In genomic region chr1:32072622-32073386, GRCh38 we compare ENCODE assay signal across 8 cellular contexts. TPM values are rescaled to one million over a fixed set of nuclear protein-coding genes. Genes with fewer than 3 reads are reported as not detected.
A peak's percentile ranks its signal among the peaks of the same experiment; 100 is the strongest.
DNase-seq lines count a peak whose midpoint lies in the region; ATAC-seq and TF ChIP-seq lines count a peak whose summit lies in the region.

Gene TMEM39B, plus strand, starts transcription at chr1:32072939. Its CDS starts 109 bp downstream, at chr1:32073048.

- DNase-seq in DMS 273 (lab: John Stamatoyannopoulos, UW; ENCODE audit: unreplicated experiment) (peak; percentile 98), HuH-7.5 (ENCODE audit: low spot score) (peak; percentile 83), mesothelial cell of epicardium (ENCODE audit: low spot score in 2 of 2, unreplicated experiment in 2 of 2) (peak; percentile 89 to 93)
- peak; percentile 91 for DNase-seq in activated CD8-positive, alpha-beta memory T cell treated with anti-CD3 and anti-CD28 coated beads, Interleukin-2, amount 50 U/mL, for 4 hours
- peak; percentile 90 to 93 for DNase-seq in stimulated activated CD8-positive, alpha-beta memory T cell treated with anti-CD3 and anti-CD28 coated beads, Interleukin-15, amount 100 ng/mL, for 48 hours (ENCODE audit: low read depth in 2 of 2)

- no peaks in the 10 kb centered on the region for H3K9me3 Mint-ChIP-seq in mesothelial cell of epicardium

- peak; percentile 78 for ATAC-seq in GM21526 (IDR thresholded peaks at IDR 0.05; ENCODE audit: low FRiP score, unreplicated experiment)

- H3K9ac ChIP-seq in OCI-LY3 (ENCODE audit: low read length) = peak within 1 kb of the TSS; percentile 83

- H3K9me3 ChIP-seq in OCI-LY3 (ENCODE audit: insufficient read depth, low read length) = no peaks in the 10 kb centered on the region

- peaks cover 2% of the 10 kb centered on the region for H3K36me3 ChIP-seq in OCI-LY3 (replicated peaks; ENCODE audit: low read depth, low read length)

- no peaks in the 10 kb centered on the region for H4K20me1 ChIP-seq in OCI-LY3 (ENCODE audit: insufficient read depth, low read length)

- H3K27me3 ChIP-seq in OCI-LY3 (ENCODE audit: low read depth, low read length) = 0 out of 2 replicates have a peak, but pooled peaks cover 4% of the 10 kb centered on the region

- H3K4me3 ChIP-seq in OCI-LY3 (ENCODE audit: low read length) = peak within 1 kb of the TSS; percentile 96

- TF ChIP-seq CTCF in OCI-LY3 (IDR thresholded peaks at IDR 0.05; ENCODE audit: low read depth, low read length) = no peak
- peak; percentile 24 for TF ChIP-seq CTCF in mesothelial cell of epicardium (IDR thresholded peaks at IDR 0.05; ENCODE audit: unreplicated experiment)

- H3K4me1 Mint-ChIP-seq in mesothelial cell of epicardium = peaks cover 22% of the 10 kb centered on the region

- H3K4me1 ChIP-seq in OCI-LY3 (ENCODE audit: low read length) = peaks cover 6% of the 10 kb centered on the region; the same call in 1 of the 2 replicates

- peak within 1 kb of the TSS; percentile 89 for H3K27ac Mint-ChIP-seq in mesothelial cell of epicardium

- in situ Hi-C loops in endometrial microvascular endothelial cells (cut with HindIII; ENCODE audit: inconsistent ontology term, low pct_unique_long_range_greater_than_20kb, low sequenced_read_pairs) = no loop called here

- peak within 1 kb of the TSS; percentile 87 for H3K4me3 Mint-ChIP-seq in mesothelial cell of epicardium

- peak within 1 kb of the TSS; percentile 95 for H3K4me2 ChIP-seq in OCI-LY3 (ENCODE audit: low read length)

- H3K27me3 Mint-ChIP-seq in mesothelial cell of epicardium (ENCODE audit: low read depth) = no peaks in the 10 kb centered on the region

- H2AFZ ChIP-seq in OCI-LY3 (ENCODE audit: low read depth, low read length) = peak within 1 kb of the TSS; percentile 95

- H3K27ac ChIP-seq in OCI-LY3 (ENCODE audit: low read length) = peak within 1 kb of the TSS; percentile 88

- peaks cover 9% of the 10 kb centered on the region for H3K36me3 Mint-ChIP-seq in mesothelial cell of epicardium

- peaks cover 12% of the 10 kb centered on the region for H3K79me2 ChIP-seq in OCI-LY3 (ENCODE audit: low read length)

RNA-seq across cellular contexts. Expression of gene TMEM39B, which starts in this region (rescaled TPM):
- total RNA-seq in endometrial microvascular endothelial cells (ENCODE audit: inconsistent ontology term) (19.7 TPM), mesothelial cell of epicardium (23.5 to 27.3 TPM (median 26.2 TPM) in 3 replicates)

Comparison
In these comparisons a context has a peak if more than half of its experiments do, and no peak if none do; other contexts are left out.
1. Peak in every context shown above with its lines: DNase-seq, ATAC-seq, H3K4me3 ChIP-seq and H3K27ac ChIP-seq.